In genomic region chr3:124276163-124276862, GRCh38 we compare ENCODE assay signal across 19 cellular contexts.
A peak's percentile ranks its signal among the peaks of the same experiment; 100 is the strongest.
DNase-seq lines count a peak whose midpoint lies in the region; ATAC-seq and TF ChIP-seq lines count a peak whose summit lies in the region.
"Had no signal": no experiment of that assay in that cellular context is flagged by ENCODE, and none has a peak within 500 bp of the region (broad histone marks: within the 10 kb centered on the region; RNA-seq: fewer than 3 reads in every experiment).

No MANE protein-coding gene starts in this region.

- no peaks in the 10 kb centered on the region for H3K9me3 ChIP-seq in psoas muscle
- H3K9me3 ChIP-seq in upper lobe of left lung, result no peaks in the 10 kb centered on the region
- no peaks in the 10 kb centered on the region for H3K9me3 ChIP-seq in CD4-positive, alpha-beta T cell (ENCODE audit: control insufficient read depth, low read length)
- H3K9me3 ChIP-seq: BLaER1 had no signal

- POLR2A ChIA-PET in CD4-positive, alpha-beta T cell (lab: Charles Lee), result no interaction called here

- intact Hi-C loops in psoas muscle (cut with DNase I), result no loop called here
- intact Hi-C loops in CD4-positive, alpha-beta T cell (cut with DNase I, micrococcal nuclease), result no loop called here

- H3K27me3 Mint-ChIP-seq in glutamatergic neuron (ENCODE audit: unreplicated experiment), result peaks cover 26% of the 10 kb centered on the region
- H3K27me3 Mint-ChIP-seq in CD4-positive, alpha-beta T cell, result peaks cover 14% of the 10 kb centered on the region
- H3K27me3 Mint-ChIP-seq: activated T-cell treated with anti-CD3 and anti-CD28 coated beads, Interleukin-2, amount 50 U/mL, for 24 hours had no signal

- peaks cover 51% of the 10 kb centered on the region for H3K9me3 Mint-ChIP-seq in glutamatergic neuron (ENCODE audit: unreplicated experiment)
- no peaks in the 10 kb centered on the region for H3K9me3 Mint-ChIP-seq in CD4-positive, alpha-beta T cell
- H3K9me3 Mint-ChIP-seq: activated T-cell treated with anti-CD3 and anti-CD28 coated beads, Interleukin-2, amount 50 U/mL, for 24 hours; stimulated activated naive B cell treated with anti-CD40 and anti-IgM and Interleukin-4, amounts not matched to agents 10 μg/mL and 1 μg/mL and 100 μg/mL, for 72 hours had no signal

- ATAC-seq in psoas muscle (peak in 1 of 4 donors; percentile 46), upper lobe of left lung (ENCODE audit: low FRiP score in 2 of 2) (peak in 1 of 2 donors; percentile 43)
- no peak for ATAC-seq in CD4-positive, alpha-beta T cell (ENCODE audit: poor library complexity)
- ATAC-seq: K562; Panc1; stimulated activated naive B cell treated with anti-CD40 and anti-IgM and Interleukin-4, amounts not matched to agents 10 μg/mL and 1 μg/mL and 100 μg/mL, for 72 hours had no signal

- no peak for TF ChIP-seq POLR2A in upper lobe of left lung (IDR thresholded peaks at IDR 0.05)

- peaks cover 8% of the 10 kb centered on the region for H3K36me3 Mint-ChIP-seq in glutamatergic neuron (ENCODE audit: unreplicated experiment)
- no peaks in the 10 kb centered on the region for H3K36me3 Mint-ChIP-seq in CD4-positive, alpha-beta T cell (ENCODE audit: low read depth)
- H3K36me3 Mint-ChIP-seq: activated naive CD8-positive, alpha-beta T cell; stimulated activated naive B cell treated with anti-CD40 and anti-IgM and Interleukin-4, amounts not matched to agents 10 μg/mL and 1 μg/mL and 100 μg/mL, for 72 hours had no signal

- H3K27ac ChIP-seq in cingulate gyrus (ENCODE audit: low read depth, low read length), result peak overlapping the region; percentile 55
- peak overlapping the region; percentile 67 for H3K27ac ChIP-seq in psoas muscle
- H3K27ac ChIP-seq in upper lobe of left lung, result peak overlapping the region; percentile 79 to 90 (median 84)
- H3K27ac ChIP-seq in CD4-positive, alpha-beta T cell (ENCODE audit: low read depth, low read length), result no peak overlapping the region
- H3K27ac ChIP-seq: BLaER1 had no signal

- no peaks in the 10 kb centered on the region for H3K27me3 ChIP-seq in psoas muscle (ENCODE audit: insufficient read depth in 3 of 3, low read length in 2 of 3)
- H3K27me3 ChIP-seq in upper lobe of left lung, result no peaks in the 10 kb centered on the region
- no peaks in the 10 kb centered on the region for H3K27me3 ChIP-seq in CD4-positive, alpha-beta T cell (ENCODE audit: control insufficient read depth, insufficient read depth, low read length)
- H3K27me3 ChIP-seq: BLaER1 had no signal

- peak in 2 of 4 donors; percentile 53 to 69 for TF ChIP-seq EP300 in upper lobe of left lung (IDR thresholded peaks at IDR 0.05)

- TF ChIP-seq CTCF in glutamatergic neuron (IDR thresholded peaks at IDR 0.05; ENCODE audit: partially characterized antibody, unreplicated experiment), result no peak
- no peak for TF ChIP-seq CTCF in psoas muscle (IDR thresholded peaks at IDR 0.05)
- peak in 1 of 6 experiments; percentile 20 for TF ChIP-seq CTCF in upper lobe of left lung (IDR thresholded peaks at IDR 0.05)
- TF ChIP-seq CTCF in CD4-positive, alpha-beta T cell (IDR thresholded peaks at IDR 0.05), result no peak

- H3K4me1 Mint-ChIP-seq in glutamatergic neuron (ENCODE audit: low read depth, unreplicated experiment), result peaks cover 64% of the 10 kb centered on the region
- no peaks in the 10 kb centered on the region for H3K4me1 Mint-ChIP-seq in CD4-positive, alpha-beta T cell (ENCODE audit: low read depth)
- H3K4me1 Mint-ChIP-seq: stimulated activated naive B cell treated with anti-CD40 and anti-IgM and Interleukin-4, amounts not matched to agents 10 μg/mL and 1 μg/mL and 100 μg/mL, for 72 hours had no signal

- CTCF ChIA-PET in CD4-positive, alpha-beta T cell (lab: Charles Lee), result no interaction called here

- peaks cover 29% of the 10 kb centered on the region for H3K4me1 ChIP-seq in psoas muscle
- H3K4me1 ChIP-seq in upper lobe of left lung, result peaks cover 31 to 54% (median 44%) of the 10 kb centered on the region in 4 donors

- H3K4me3 Mint-ChIP-seq in glutamatergic neuron (ENCODE audit: unreplicated experiment), result peak overlapping the region; percentile 21
- no peak overlapping the region for H3K4me3 Mint-ChIP-seq in CD4-positive, alpha-beta T cell
- H3K4me3 Mint-ChIP-seq: activated naive CD8-positive, alpha-beta T cell; activated T-cell treated with anti-CD3 and anti-CD28 coated beads, Interleukin-2, amount 50 U/mL, for 24 hours; stimulated activated naive B cell treated with anti-CD40 and anti-IgM and Interleukin-4, amounts not matched to agents 10 μg/mL and 1 μg/mL and 100 μg/mL, for 72 hours had no signal

- 67 to 73% (median 72%) methylated on average over 5 of the region's 5 CpGs for WGBS in psoas muscle, 3 donors
- WGBS in upper lobe of left lung, 2 donors, result 50 to 67% methylated on average over 5 of the region's 5 CpGs

- H3K27ac Mint-ChIP-seq in glutamatergic neuron (ENCODE audit: unreplicated experiment), result peak overlapping the region; percentile 67
- no peak overlapping the region for H3K27ac Mint-ChIP-seq in CD4-positive, alpha-beta T cell
- H3K27ac Mint-ChIP-seq: activated naive CD8-positive, alpha-beta T cell; activated T-cell treated with anti-CD3 and anti-CD28 coated beads, Interleukin-2, amount 50 U/mL, for 24 hours; stimulated activated naive B cell treated with anti-CD40 and anti-IgM and Interleukin-4, amounts not matched to agents 10 μg/mL and 1 μg/mL and 100 μg/mL, for 72 hours had no signal

- no peak overlapping the region for H3K4me3 ChIP-seq in psoas muscle
- no peak overlapping the region for H3K4me3 ChIP-seq in upper lobe of left lung
- H3K4me3 ChIP-seq: BLaER1, K562, smooth muscle cell had no signal

- no peak for DNase-seq in glutamatergic neuron
- no peak for DNase-seq in psoas muscle
- no peak for DNase-seq in upper lobe of left lung
- DNase-seq in NCI-H226, result no peak
- DNase-seq in CD4-positive, alpha-beta T cell, result no peak
- DNase-seq in activated naive CD4-positive, alpha-beta T cell treated with Interleukin-2 at 50 U/mL for 16 hours, result no peak
- DNase-seq: activated CD4-positive, alpha-beta T cell treated with anti-CD3 and anti-CD28 coated beads, Interleukin-2, amount 50 U/mL, for 48 hours; activated T-cell treated with anti-CD3 and anti-CD28 coated beads, Interleukin-2, amount 50 U/mL, for 24 hours; DMS 273 treated with DMSO at 0.1 percent for 48 hours; GF-D8; NCI-H1048; NCI-H774; stimulated activated naive B cell treated with anti-CD40 and anti-IgM and Interleukin-4, amounts not matched to agents 10 μg/mL and 1 μg/mL and 100 μg/mL, for 72 hours had no signal

- no peaks in the 10 kb centered on the region for H3K36me3 ChIP-seq in psoas muscle (ENCODE audit: insufficient read depth in 1 of 2, low read depth in 1 of 2)
- H3K36me3 ChIP-seq in upper lobe of left lung, result no peaks in the 10 kb centered on the region
